Comparison of ENCODE assay signal across 25 cellular contexts in genomic region chr1:17228619-17229018, GRCh38. TPM values are rescaled to one million over a fixed set of nuclear protein-coding genes. Genes with fewer than 3 reads are reported as not detected.
"Had no signal": no experiment of that assay in that cellular context is flagged by ENCODE, and none has a peak within 500 bp of the region (broad histone marks: within the 10 kb centered on the region; RNA-seq: fewer than 3 reads in every experiment).

No MANE protein-coding gene starts in this region.

- H3K36me3 Mint-ChIP-seq: activated CD4-positive, alpha-beta memory T cell treated with anti-CD3 and anti-CD28 coated beads for 36 hours; activated naive CD4-positive, alpha-beta T cell treated with anti-CD3 and anti-CD28 coated beads, Interleukin-2, amount 50 U/mL, for 72 hours; T-cell had no signal

- H3K27ac ChIP-seq: brain microvascular endothelial cell, cardiac muscle cell, KMS-11 had no signal

- H3K4me2 ChIP-seq: KMS-11 had no signal

- H3K4me3 ChIP-seq: cardiac muscle cell had no signal

- ATAC-seq: activated naive CD4-positive, alpha-beta T cell treated with anti-CD3 and anti-CD28 coated beads, Interleukin-2, amount 50 U/mL, for 72 hours; T-cell had no signal

- H3K4me3 Mint-ChIP-seq: activated B cell treated with CpG ODN at 0.5 μM for 24 hours; activated CD4-positive, alpha-beta memory T cell treated with anti-CD3 and anti-CD28 coated beads for 36 hours; activated CD4-positive, alpha-beta T cell treated with anti-CD3 and anti-CD28 coated beads, Interleukin-2, amount 10 ng/mL, durations not matched to agents 7 days and 5 days; activated T-cell treated with anti-CD3 and anti-CD28 coated beads, Interleukin-2, amount 50 U/mL, for 4 hours; T-cell had no signal

- H3K27me3 Mint-ChIP-seq: activated B cell treated with CpG ODN at 0.5 μM for 24 hours; activated CD4-positive, alpha-beta memory T cell treated with anti-CD3 and anti-CD28 coated beads for 36 hours; activated CD4-positive, alpha-beta T cell treated with anti-CD3 and anti-CD28 coated beads, Interleukin-2, amount 10 ng/mL, durations not matched to agents 7 days and 5 days; T-cell had no signal

- DNase-seq: activated B cell treated with CpG ODN at 0.5 μM for 24 hours; activated CD4-positive, alpha-beta memory T cell treated with anti-CD3 and anti-CD28 coated beads for 36 hours; activated CD4-positive, alpha-beta T cell treated with anti-CD3 and anti-CD28 coated beads for 1 hour; activated CD4-positive, alpha-beta T cell treated with anti-CD3 and anti-CD28 coated beads, Interleukin-2, amount 10 ng/mL, durations not matched to agents 7 days and 5 days; activated CD8-positive, alpha-beta memory T cell treated with anti-CD3 and anti-CD28 coated beads for 24 hours; activated effector memory CD4-positive, alpha-beta T cell treated with anti-CD3 and anti-CD28 coated beads, Interleukin-2, amount 50 U/mL, for 16 hours; activated naive CD4-positive, alpha-beta T cell treated with Interleukin-2 at 50 U/mL for 16 hours; activated T-cell treated with anti-CD3 and anti-CD28 coated beads, Interleukin-2, amount 50 U/mL, for 4 hours; brain microvascular endothelial cell; NCI-H1092; NCI-H1417 treated with DMSO at 0.1 percent for 48 hours; NCI-H1694 treated with DMSO at 0.1 percent for 48 hours; NCI-H2081; NCI-H510A treated with DMSO at 0.1 percent for 48 hours; NCI-H69; RPMI8226; SIG-M5; T-cell; T-helper 2 cell; T1000 had no signal

- H3K27me3 ChIP-seq: brain microvascular endothelial cell, cardiac muscle cell had no signal

- H3K36me3 ChIP-seq: brain microvascular endothelial cell, cardiac muscle cell had no signal

- H3K4me1 Mint-ChIP-seq: activated CD4-positive, alpha-beta T cell treated with anti-CD3 and anti-CD28 coated beads, Interleukin-2, amount 10 ng/mL, durations not matched to agents 7 days and 5 days; T-cell had no signal

- H3K9ac ChIP-seq: KMS-11 had no signal

- H3K27ac Mint-ChIP-seq: activated B cell treated with CpG ODN at 0.5 μM for 24 hours; activated CD4-positive, alpha-beta memory T cell treated with anti-CD3 and anti-CD28 coated beads for 36 hours; activated CD4-positive, alpha-beta T cell treated with anti-CD3 and anti-CD28 coated beads, Interleukin-2, amount 10 ng/mL, durations not matched to agents 7 days and 5 days; activated naive CD4-positive, alpha-beta T cell treated with anti-CD3 and anti-CD28 coated beads, Interleukin-2, amount 50 U/mL, for 72 hours; T-cell had no signal

- FAIRE-seq: TTC549 had no signal

- H3K9me3 Mint-ChIP-seq: activated B cell treated with CpG ODN at 0.5 μM for 24 hours; activated CD4-positive, alpha-beta memory T cell treated with anti-CD3 and anti-CD28 coated beads for 36 hours; activated CD4-positive, alpha-beta T cell treated with anti-CD3 and anti-CD28 coated beads, Interleukin-2, amount 10 ng/mL, durations not matched to agents 7 days and 5 days; activated naive CD4-positive, alpha-beta T cell treated with anti-CD3 and anti-CD28 coated beads, Interleukin-2, amount 50 U/mL, for 72 hours; activated T-cell treated with anti-CD3 and anti-CD28 coated beads, Interleukin-2, amount 50 U/mL, for 4 hours; T-cell had no signal

RNA-seq across cellular contexts. Expression of gene PADI3, which starts 20.3 kb away (rescaled TPM):
- total RNA-seq: activated B cell treated with CpG ODN at 0.5 μM for 24 hours; activated CD4-positive, alpha-beta memory T cell treated with anti-CD3 and anti-CD28 coated beads for 36 hours; activated CD4-positive, alpha-beta T cell treated with anti-CD3 and anti-CD28 coated beads, Interleukin-2, amount 10 ng/mL, durations not matched to agents 7 days and 5 days; activated naive CD4-positive, alpha-beta T cell treated with anti-CD3 and anti-CD28 coated beads, Interleukin-2, amount 50 U/mL, for 72 hours; activated T-cell treated with anti-CD3 and anti-CD28 coated beads, Interleukin-2, amount 50 U/mL, for 4 hours; T-cell had no signal
- polyA plus RNA-seq: adipose tissue, cardiac muscle cell had no signal

RNA-seq across cellular contexts. Expression of gene PADI1, which starts 23.7 kb away (rescaled TPM):
- total RNA-seq: activated B cell treated with CpG ODN at 0.5 μM for 24 hours; activated CD4-positive, alpha-beta memory T cell treated with anti-CD3 and anti-CD28 coated beads for 36 hours; activated CD4-positive, alpha-beta T cell treated with anti-CD3 and anti-CD28 coated beads, Interleukin-2, amount 10 ng/mL, durations not matched to agents 7 days and 5 days; activated naive CD4-positive, alpha-beta T cell treated with anti-CD3 and anti-CD28 coated beads, Interleukin-2, amount 50 U/mL, for 72 hours; activated T-cell treated with anti-CD3 and anti-CD28 coated beads, Interleukin-2, amount 50 U/mL, for 4 hours; T-cell had no signal
